2 cellular contexts compared by ENCODE assay signal in the genomic region with DNA sequence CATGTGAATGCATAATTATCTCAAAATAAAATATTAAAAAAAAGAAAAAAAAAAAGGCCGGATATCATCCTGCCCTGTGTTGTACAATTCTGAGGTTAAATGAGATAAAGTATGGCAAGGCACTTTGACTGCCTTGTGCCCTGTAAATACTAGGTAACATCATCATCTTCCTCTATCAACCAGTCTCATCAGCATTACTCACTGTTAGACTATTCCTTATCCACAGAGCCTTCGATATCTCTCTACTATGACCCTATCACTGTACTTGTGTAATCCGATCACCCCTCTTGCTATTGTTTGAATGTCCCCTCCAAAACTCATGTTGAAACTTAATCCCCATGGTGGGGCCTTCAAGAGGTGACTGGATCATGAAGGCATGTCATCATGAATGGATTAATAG. TPM values are rescaled to one million over a fixed set of nuclear protein-coding genes. Genes with fewer than 3 reads are reported as not detected.
"Had no signal": no experiment of that assay in that cellular context is flagged by ENCODE, and none has a peak within 500 bp of the region (broad histone marks: within the 10 kb centered on the region; RNA-seq: fewer than 3 reads in every experiment).

No MANE protein-coding gene starts in this region.

RNA-seq across cellular contexts. Expression of a gene that starts 18.9 kb away (rescaled TPM):
- total RNA-seq: thoracic aorta, transverse colon had no signal
